ENCODE assay signal across 8 cellular contexts in genomic region chr3:25782938-25783660, GRCh38. TPM values are rescaled to one million over a fixed set of nuclear protein-coding genes. Genes with fewer than 3 reads are reported as not detected.
DNase-seq lines count a peak whose midpoint lies in the region; ATAC-seq and TF ChIP-seq lines count a peak whose summit lies in the region.

TSS of gene NGLY1 (minus strand) at chr3:25783443. CDS start at chr3:25783390, 53 bp downstream.

- DNase-seq in EH (ENCODE audit: low read depth) (peak; percentile 83), KBM-7 (peak; percentile 80), SJCRH30 (peak; percentile 89 to 92), activated gamma-delta T cell treated with Interleukin-2 at 50 U/mL for 16 hours (peak; percentile 79), foreskin keratinocyte (peak; percentile 26 to 60), stromal cell of bone marrow (ENCODE audit: low read depth) (peak; percentile 55)

- peaks cover 12% of the 10 kb centered on the region; the same call in 1 of the 2 replicates for H3K4me1 ChIP-seq in SJCRH30
- H3K4me1 ChIP-seq in foreskin keratinocyte: no peaks in the 10 kb centered on the region
- H3K4me1 ChIP-seq in neuron (ENCODE audit: insufficient read depth, low read length): peaks cover 18% of the 10 kb centered on the region

- no peak for TF ChIP-seq CTCF in foreskin keratinocyte (conservative IDR thresholded peaks at IDR 0.05)

- H3K27ac ChIP-seq in SJCRH30: peak within 1 kb of the TSS; percentile 52
- peak within 1 kb of the TSS; percentile 41 for H3K27ac ChIP-seq in foreskin keratinocyte

- peak within 1 kb of the TSS; percentile 92 for H2AFZ ChIP-seq in neuron (ENCODE audit: low read depth, low read length)

- H3K27me3 ChIP-seq in SJCRH30 (no peaks in the 10 kb centered on the region), foreskin keratinocyte (no peaks in the 10 kb centered on the region), neuron (ENCODE audit: insufficient read depth, low read length) (no peaks in the 10 kb centered on the region)

- H3K36me3 ChIP-seq in SJCRH30 (peaks cover 5% of the 10 kb centered on the region), neuron (ENCODE audit: insufficient read depth, low read length) (peaks cover under 1% of the 10 kb centered on the region)

- H3K4me3 ChIP-seq in SJCRH30 (peak within 1 kb of the TSS; percentile 95), neuron (ENCODE audit: low read length) (peak within 1 kb of the TSS; percentile 77)

- no peaks in the 10 kb centered on the region for H3K9me3 ChIP-seq in SJCRH30 (replicated peaks)
- no peaks in the 10 kb centered on the region for H3K9me3 ChIP-seq in neuron (ENCODE audit: low read length)

- ATAC-seq in GM21723 (IDR thresholded peaks at IDR 0.05; ENCODE audit: unreplicated experiment) (peak; percentile 71), foreskin keratinocyte (peak; percentile 95)

- in situ Hi-C loops in KBM-7 (cut with MboI; ENCODE audit: low pct_unique_long_range_greater_than_20kb, low sequenced_read_pairs): no loop called here

RNA-seq across cellular contexts. Expression of gene NGLY1, which starts in this region (rescaled TPM):
- total RNA-seq in SJCRH30 (2014; rRNA removed; shearing (Covaris generic)): 42.0 and 43.2 TPM in 2 replicates
- 19.5 and 20.1 TPM in 2 replicates for total RNA-seq in foreskin keratinocyte
- polyA plus RNA-seq in foreskin keratinocyte: 13.6 and 14.8 TPM in 2 replicates

Comparison
In these comparisons a context has a peak if more than half of its experiments do, and no peak if none do; other contexts are left out.
1. Peak in every context shown above with its lines: DNase-seq, ATAC-seq, H3K4me3 ChIP-seq and H3K27ac ChIP-seq.